1 cellular context compared by ENCODE assay signal in the genomic region with DNA sequence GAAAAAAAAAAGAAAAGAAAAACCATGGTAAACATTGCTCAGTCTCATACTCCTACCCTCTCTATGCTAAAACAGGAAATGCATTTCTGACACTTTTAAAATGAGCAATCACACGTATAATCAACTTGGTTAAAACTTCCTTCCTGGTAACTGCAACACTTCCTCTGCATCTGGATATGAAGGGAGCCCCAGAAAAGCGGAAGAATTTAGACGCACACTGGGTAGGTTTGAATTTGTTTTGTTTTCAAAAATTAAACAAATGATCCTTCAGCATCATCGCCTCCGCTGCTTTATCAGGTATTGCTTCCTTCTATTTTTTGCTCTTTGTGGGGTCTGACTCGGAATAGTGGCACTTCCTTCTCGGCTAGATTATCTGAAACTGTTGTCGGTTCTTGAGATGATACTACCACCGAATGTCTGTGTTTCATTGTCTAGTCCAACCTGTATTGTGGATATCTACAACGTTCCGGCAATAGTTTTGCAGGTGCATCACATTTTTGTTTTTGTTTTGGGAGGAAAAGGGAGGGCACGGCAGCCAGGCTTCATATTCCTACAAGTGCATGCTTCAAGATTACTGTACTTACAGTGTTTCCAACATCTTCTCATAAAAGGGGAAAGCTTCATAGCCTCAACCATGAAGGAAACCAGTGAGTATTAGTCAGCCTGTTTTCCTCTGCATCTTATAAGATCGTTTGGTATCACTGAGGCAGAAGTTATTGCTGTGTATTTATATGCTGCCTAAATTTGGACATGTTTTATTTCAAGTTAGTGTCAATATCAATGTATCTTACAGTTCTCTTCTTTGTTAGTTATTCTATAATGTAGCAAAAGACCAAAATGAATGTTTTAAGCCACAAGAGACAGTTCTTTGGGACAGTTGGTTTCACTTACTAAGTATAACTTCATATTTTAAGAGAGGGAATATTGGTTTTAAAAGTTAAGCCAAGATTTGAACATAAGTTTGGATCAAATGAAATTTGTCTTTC.
TF ChIP-seq lines count a peak whose summit lies in the region.

A gene (plus strand): TSS at position 153 of the 986 bp plus-strand sequence. CDS start 2,280 bp downstream, outside the sequence.

TF ChIP-seq in GM23338, 12 proteins besides CTCF, POLR2A, EP300 and RAD21 (continued from another document):
- TF ChIP-seq, protein P1, sequence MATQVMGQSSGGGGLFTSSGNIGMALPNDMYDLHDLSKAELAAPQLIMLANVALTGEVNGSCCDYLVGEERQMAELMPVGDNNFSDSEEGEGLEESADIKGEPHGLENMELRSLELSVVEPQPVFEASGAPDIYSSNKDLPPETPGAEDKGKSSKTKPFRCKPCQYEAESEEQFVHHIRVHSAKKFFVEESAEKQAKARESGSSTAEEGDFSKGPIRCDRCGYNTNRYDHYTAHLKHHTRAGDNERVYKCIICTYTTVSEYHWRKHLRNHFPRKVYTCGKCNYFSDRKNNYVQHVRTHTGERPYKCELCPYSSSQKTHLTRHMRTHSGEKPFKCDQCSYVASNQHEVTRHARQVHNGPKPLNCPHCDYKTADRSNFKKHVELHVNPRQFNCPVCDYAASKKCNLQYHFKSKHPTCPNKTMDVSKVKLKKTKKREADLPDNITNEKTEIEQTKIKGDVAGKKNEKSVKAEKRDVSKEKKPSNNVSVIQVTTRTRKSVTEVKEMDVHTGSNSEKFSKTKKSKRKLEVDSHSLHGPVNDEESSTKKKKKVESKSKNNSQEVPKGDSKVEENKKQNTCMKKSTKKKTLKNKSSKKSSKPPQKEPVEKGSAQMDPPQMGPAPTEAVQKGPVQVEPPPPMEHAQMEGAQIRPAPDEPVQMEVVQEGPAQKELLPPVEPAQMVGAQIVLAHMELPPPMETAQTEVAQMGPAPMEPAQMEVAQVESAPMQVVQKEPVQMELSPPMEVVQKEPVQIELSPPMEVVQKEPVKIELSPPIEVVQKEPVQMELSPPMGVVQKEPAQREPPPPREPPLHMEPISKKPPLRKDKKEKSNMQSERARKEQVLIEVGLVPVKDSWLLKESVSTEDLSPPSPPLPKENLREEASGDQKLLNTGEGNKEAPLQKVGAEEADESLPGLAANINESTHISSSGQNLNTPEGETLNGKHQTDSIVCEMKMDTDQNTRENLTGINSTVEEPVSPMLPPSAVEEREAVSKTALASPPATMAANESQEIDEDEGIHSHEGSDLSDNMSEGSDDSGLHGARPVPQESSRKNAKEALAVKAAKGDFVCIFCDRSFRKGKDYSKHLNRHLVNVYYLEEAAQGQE (IDR thresholded peaks at IDR 0.05; ENCODE audit: unreplicated experiment): no peak
- TF ChIP-seq, protein P2, sequence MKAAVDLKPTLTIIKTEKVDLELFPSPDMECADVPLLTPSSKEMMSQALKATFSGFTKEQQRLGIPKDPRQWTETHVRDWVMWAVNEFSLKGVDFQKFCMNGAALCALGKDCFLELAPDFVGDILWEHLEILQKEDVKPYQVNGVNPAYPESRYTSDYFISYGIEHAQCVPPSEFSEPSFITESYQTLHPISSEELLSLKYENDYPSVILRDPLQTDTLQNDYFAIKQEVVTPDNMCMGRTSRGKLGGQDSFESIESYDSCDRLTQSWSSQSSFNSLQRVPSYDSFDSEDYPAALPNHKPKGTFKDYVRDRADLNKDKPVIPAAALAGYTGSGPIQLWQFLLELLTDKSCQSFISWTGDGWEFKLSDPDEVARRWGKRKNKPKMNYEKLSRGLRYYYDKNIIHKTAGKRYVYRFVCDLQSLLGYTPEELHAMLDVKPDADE (IDR thresholded peaks at IDR 0.05): no peak
- no peak for TF ChIP-seq CREB1 (CRISPR knock-in tag; IDR thresholded peaks at IDR 0.05; ENCODE audit: low read depth)
- TF ChIP-seq EZH2phosphoT487 (IDR thresholded peaks at IDR 0.05; ENCODE audit: unreplicated experiment): no peak
